Comparison of ENCODE assay signal across 8 cellular contexts in genomic region chr9:33623658-33624586, GRCh38.
DNase-seq lines count a peak whose midpoint lies in the region; ATAC-seq and TF ChIP-seq lines count a peak whose summit lies in the region.

No MANE protein-coding gene starts in this region.

- peak; percentile 78 for DNase-seq in GM12865 (ENCODE audit: low read depth)
- peak; percentile 79 for DNase-seq in NCI-H2227 (lab: John Stamatoyannopoulos, UW; ENCODE audit: unreplicated experiment)
- peak; percentile 47 for DNase-seq in activated CD4-positive, alpha-beta T cell treated with anti-CD3 and anti-CD28 coated beads for 1 hour
- DNase-seq in cerebellum (ENCODE audit: low spot score) = peak; percentile 80
- DNase-seq in left lobe of liver (ENCODE audit: low spot score) = peak; percentile 60
- DNase-seq in stimulated activated CD4-positive, alpha-beta T cell treated with anti-CD3 and anti-CD28 coated beads, Interleukin-4, amount 100 ng/mL, for 48 hours (ENCODE audit: low read depth in 2 of 2) = peak; percentile 44 to 46

- no peak overlapping the region for H3K4me3 ChIP-seq in GM12865 (ENCODE audit: low read depth, low read length)

- peak; percentile 82 for TF ChIP-seq CTCF in GM12865 (IDR thresholded peaks at IDR 0.05; ENCODE audit: insufficient read depth, low read depth, low read length, missing control alignments)

- ATAC-seq in HG03045 (IDR thresholded peaks at IDR 0.05; ENCODE audit: unreplicated experiment) (peak; percentile 62), left lobe of liver (peak; percentile 99), HG03460 (IDR thresholded peaks at IDR 0.05; ENCODE audit: unreplicated experiment) (no peak)
